In the genomic region with DNA sequence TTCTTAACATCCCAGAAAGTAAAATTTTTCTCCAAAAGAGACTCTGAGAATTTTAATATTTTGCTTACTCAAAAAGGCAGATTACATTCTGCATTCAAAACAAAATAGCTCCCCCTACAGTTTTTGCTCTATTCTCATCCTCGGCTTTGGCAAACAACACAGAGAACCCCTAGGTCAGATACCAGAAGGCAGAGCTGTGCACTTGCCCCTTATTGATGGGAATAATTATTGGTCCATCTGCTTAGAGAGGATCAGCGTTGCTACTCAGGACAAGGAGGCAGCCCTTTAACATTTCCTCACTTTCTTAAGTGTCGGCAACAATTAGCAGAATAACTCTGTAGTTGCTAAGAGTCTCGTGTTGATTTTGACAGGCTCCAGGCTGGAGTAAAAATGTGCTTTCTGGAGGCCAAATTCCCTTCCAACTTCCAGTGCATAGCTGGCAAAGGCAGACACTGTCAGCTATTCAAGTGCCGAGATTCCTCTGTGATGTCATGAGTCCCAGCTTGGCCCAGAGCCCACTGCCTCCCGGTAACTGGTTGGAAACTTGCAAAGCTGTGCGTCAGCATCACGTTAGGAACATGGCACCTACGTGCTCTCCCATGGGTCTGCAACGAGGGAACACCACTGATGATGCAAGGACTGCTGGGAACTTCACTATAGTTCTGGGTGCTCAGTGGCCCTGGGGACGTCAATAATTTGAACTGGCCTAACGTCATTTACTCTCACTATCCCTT, we compare ENCODE assay signal across 1 cellular context.
TF ChIP-seq lines count a peak whose summit lies in the region.

No MANE protein-coding gene starts in this region.

TF ChIP-seq in HCT116, 20 proteins besides CTCF, POLR2A, EP300 and RAD21 (continued from another document):
- TF ChIP-seq, protein P1, sequence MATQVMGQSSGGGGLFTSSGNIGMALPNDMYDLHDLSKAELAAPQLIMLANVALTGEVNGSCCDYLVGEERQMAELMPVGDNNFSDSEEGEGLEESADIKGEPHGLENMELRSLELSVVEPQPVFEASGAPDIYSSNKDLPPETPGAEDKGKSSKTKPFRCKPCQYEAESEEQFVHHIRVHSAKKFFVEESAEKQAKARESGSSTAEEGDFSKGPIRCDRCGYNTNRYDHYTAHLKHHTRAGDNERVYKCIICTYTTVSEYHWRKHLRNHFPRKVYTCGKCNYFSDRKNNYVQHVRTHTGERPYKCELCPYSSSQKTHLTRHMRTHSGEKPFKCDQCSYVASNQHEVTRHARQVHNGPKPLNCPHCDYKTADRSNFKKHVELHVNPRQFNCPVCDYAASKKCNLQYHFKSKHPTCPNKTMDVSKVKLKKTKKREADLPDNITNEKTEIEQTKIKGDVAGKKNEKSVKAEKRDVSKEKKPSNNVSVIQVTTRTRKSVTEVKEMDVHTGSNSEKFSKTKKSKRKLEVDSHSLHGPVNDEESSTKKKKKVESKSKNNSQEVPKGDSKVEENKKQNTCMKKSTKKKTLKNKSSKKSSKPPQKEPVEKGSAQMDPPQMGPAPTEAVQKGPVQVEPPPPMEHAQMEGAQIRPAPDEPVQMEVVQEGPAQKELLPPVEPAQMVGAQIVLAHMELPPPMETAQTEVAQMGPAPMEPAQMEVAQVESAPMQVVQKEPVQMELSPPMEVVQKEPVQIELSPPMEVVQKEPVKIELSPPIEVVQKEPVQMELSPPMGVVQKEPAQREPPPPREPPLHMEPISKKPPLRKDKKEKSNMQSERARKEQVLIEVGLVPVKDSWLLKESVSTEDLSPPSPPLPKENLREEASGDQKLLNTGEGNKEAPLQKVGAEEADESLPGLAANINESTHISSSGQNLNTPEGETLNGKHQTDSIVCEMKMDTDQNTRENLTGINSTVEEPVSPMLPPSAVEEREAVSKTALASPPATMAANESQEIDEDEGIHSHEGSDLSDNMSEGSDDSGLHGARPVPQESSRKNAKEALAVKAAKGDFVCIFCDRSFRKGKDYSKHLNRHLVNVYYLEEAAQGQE (IDR thresholded peaks at IDR 0.05; ENCODE audit: low read depth) = no peak
- no peak for TF ChIP-seq ELF1 (IDR thresholded peaks at IDR 0.05; ENCODE audit: borderline replicate concordance, low read depth)
- no peak for TF ChIP-seq CEBPB (IDR thresholded peaks at IDR 0.05; ENCODE audit: low read depth)
- TF ChIP-seq YY1 (IDR thresholded peaks at IDR 0.05; ENCODE audit: extremely low read depth, insufficient replicate concordance, low read depth, low read length) = no peak
- no peak for TF ChIP-seq ZFX (IDR thresholded peaks at IDR 0.05)
